Comparison of ENCODE assay signal across 21 cellular contexts in the genomic region with DNA sequence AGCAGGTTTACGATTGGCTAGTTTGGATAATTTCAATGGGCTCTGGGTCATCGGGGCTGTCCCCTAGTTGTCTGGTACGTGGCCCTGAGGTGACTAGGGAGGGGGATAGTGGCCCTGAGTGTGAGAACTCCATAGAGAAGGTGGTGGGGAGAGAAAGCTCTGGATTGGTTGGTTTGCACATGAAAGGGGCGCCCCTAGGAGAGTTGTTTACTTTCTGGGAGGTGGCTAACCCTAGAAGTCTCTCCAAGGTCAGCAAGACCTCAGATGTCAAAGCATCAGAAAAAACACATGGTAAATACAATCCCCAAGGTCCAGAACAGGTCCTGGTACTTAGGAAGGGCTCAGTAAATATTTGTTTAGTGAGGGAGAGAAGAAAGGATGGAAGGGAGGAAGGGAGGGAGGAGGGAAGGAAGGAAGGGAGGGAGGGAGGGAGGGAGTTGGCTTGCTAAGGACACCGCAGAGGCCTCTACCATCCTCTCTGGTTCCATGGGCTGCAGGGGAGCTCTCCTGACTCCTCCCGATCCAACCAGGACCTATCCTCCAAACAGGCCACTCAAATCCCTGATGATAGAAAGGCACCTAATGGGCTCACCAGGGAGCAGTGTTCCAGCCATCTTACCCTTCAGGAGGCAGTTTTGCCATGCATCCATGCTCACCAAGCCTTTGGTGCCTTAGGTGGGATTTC. TPM values are rescaled to one million over a fixed set of nuclear protein-coding genes. Genes with fewer than 3 reads are reported as not detected.
"Had no signal": no experiment of that assay in that cellular context is flagged by ENCODE, and none has a peak within 500 bp of the region (broad histone marks: within the 10 kb centered on the region; RNA-seq: fewer than 3 reads in every experiment).

No MANE protein-coding gene starts in this region.

- H3K36me3 Mint-ChIP-seq: activated naive CD4-positive, alpha-beta T cell treated with anti-CD3 and anti-CD28 coated beads, Interleukin-2, amount 50 U/mL, for 72 hours; brain; natural killer cell had no signal

- H3K27ac Mint-ChIP-seq: activated CD8-positive, alpha-beta memory T cell treated with anti-CD3 and anti-CD28 coated beads, Interleukin-2, amount 10 ng/mL, durations not matched to agents 7 days and 5 days; activated naive CD4-positive, alpha-beta T cell treated with anti-CD3 and anti-CD28 coated beads, Interleukin-2, amount 50 U/mL, for 72 hours; dendritic cell treated with granulocyte-macrophage colony-stimulating factor and Interleukin-4, amounts not matched to agents 40 ng/mL and 50 ng/mL, for 4 days; natural killer cell had no signal

- DNase-seq: activated CD4-positive, alpha-beta T cell treated with anti-CD3 and anti-CD28 coated beads for 1 hour; activated CD4-positive, alpha-beta T cell treated with anti-CD3 and anti-CD28 coated beads, Interleukin-2, amount 50 U/mL, for 48 hours; activated CD8-positive, alpha-beta memory T cell treated with anti-CD3 and anti-CD28 coated beads, Interleukin-2, amount 10 ng/mL, durations not matched to agents 7 days and 5 days; activated effector memory CD4-positive, alpha-beta T cell treated with anti-CD3 and anti-CD28 coated beads, Interleukin-2, amount 50 U/mL, for 16 hours; activated T-cell treated with anti-CD3 and anti-CD28 coated beads, Interleukin-2, amount 50 U/mL, for 4 hours; amniotic stem cell; erythroblast; hippocampal formation; mammary epithelial cell; mucosa of descending colon; natural killer cell; stimulated activated CD4-positive, alpha-beta T cell treated with anti-CD3 and anti-CD28 coated beads, Interleukin-4, amount 100 ng/mL, for 1 hour; stimulated activated CD8-positive, alpha-beta memory T cell treated with anti-CD3 and anti-CD28 coated beads, Interleukin-4, amount 100 ng/mL, for 48 hours; stimulated activated naive CD8-positive, alpha-beta T cell treated with anti-CD3 and anti-CD28 coated beads, Interleukin-15, Interleukin-2, amounts not matched to agents 100 U/mL and 50 U/mL, for 24 hours; upper lobe of left lung had no signal

- ATAC-seq: activated CD8-positive, alpha-beta memory T cell treated with anti-CD3 and anti-CD28 coated beads, Interleukin-2, amount 10 ng/mL, durations not matched to agents 7 days and 5 days; activated naive CD4-positive, alpha-beta T cell treated with anti-CD3 and anti-CD28 coated beads, Interleukin-2, amount 50 U/mL, for 72 hours; activated T-cell treated with anti-CD3 and anti-CD28 coated beads, Interleukin-2, amount 50 U/mL, for 4 hours; left lobe of liver; mucosa of descending colon; natural killer cell; stimulated activated naive CD8-positive, alpha-beta T cell treated with anti-CD3 and anti-CD28 coated beads, Interleukin-15, Interleukin-2, amounts not matched to agents 100 U/mL and 50 U/mL, for 24 hours had no signal

- H3K4me3 ChIP-seq: mucosa of descending colon, suprapubic skin, upper lobe of left lung had no signal

- H3K9me3 Mint-ChIP-seq: activated naive CD4-positive, alpha-beta T cell treated with anti-CD3 and anti-CD28 coated beads, Interleukin-2, amount 50 U/mL, for 72 hours; activated T-cell treated with anti-CD3 and anti-CD28 coated beads, Interleukin-2, amount 50 U/mL, for 4 hours; dendritic cell treated with granulocyte-macrophage colony-stimulating factor and Interleukin-4, amounts not matched to agents 40 ng/mL and 50 ng/mL, for 4 days; natural killer cell had no signal

- H3K9me3 ChIP-seq: mucosa of descending colon, suprapubic skin, upper lobe of left lung had no signal

- H3K36me3 ChIP-seq: suprapubic skin, upper lobe of left lung had no signal

- H3K4me3 Mint-ChIP-seq: activated CD8-positive, alpha-beta memory T cell treated with anti-CD3 and anti-CD28 coated beads, Interleukin-2, amount 10 ng/mL, durations not matched to agents 7 days and 5 days; activated T-cell treated with anti-CD3 and anti-CD28 coated beads, Interleukin-2, amount 50 U/mL, for 4 hours; dendritic cell treated with granulocyte-macrophage colony-stimulating factor and Interleukin-4, amounts not matched to agents 40 ng/mL and 50 ng/mL, for 4 days; natural killer cell had no signal

RNA-seq across cellular contexts. Expression of a gene that starts 3.0 kb away (rescaled TPM):
- total RNA-seq: activated CD8-positive, alpha-beta memory T cell treated with anti-CD3 and anti-CD28 coated beads, Interleukin-2, amount 10 ng/mL, durations not matched to agents 7 days and 5 days; activated naive CD4-positive, alpha-beta T cell treated with anti-CD3 and anti-CD28 coated beads, Interleukin-2, amount 50 U/mL, for 72 hours; activated T-cell treated with anti-CD3 and anti-CD28 coated beads, Interleukin-2, amount 50 U/mL, for 4 hours; glomerular endothelial cell; left lobe of liver; mammary epithelial cell; mucosa of descending colon; natural killer cell; suprapubic skin had no signal
